20 cellular contexts compared by ENCODE assay signal in genomic region chr16:69607674-69608073, GRCh38. TPM values are rescaled to one million over a fixed set of nuclear protein-coding genes. Genes with fewer than 3 reads are reported as not detected.
DNase-seq lines count a peak whose midpoint lies in the region; ATAC-seq and TF ChIP-seq lines count a peak whose summit lies in the region.
"Had no signal": no experiment of that assay in that cellular context is flagged by ENCODE, and none has a peak within 500 bp of the region (broad histone marks: within the 10 kb centered on the region; RNA-seq: fewer than 3 reads in every experiment).

No MANE protein-coding gene starts in this region.

- no peak for TF ChIP-seq EP300 in ovary (IDR thresholded peaks at IDR 0.05)

- H3K27me3 Mint-ChIP-seq in activated T-cell treated with anti-CD3 and anti-CD28 coated beads, Interleukin-2, amount 50 U/mL, for 24 hours, result no peaks in the 10 kb centered on the region
- no peaks in the 10 kb centered on the region for H3K27me3 Mint-ChIP-seq in activated CD8-positive, alpha-beta T cell treated with anti-CD3 and anti-CD28 coated beads for 36 hours
- no peaks in the 10 kb centered on the region for H3K27me3 Mint-ChIP-seq in memory B cell
- H3K27me3 Mint-ChIP-seq: activated B cell treated with CpG ODN at 0.5 μM for 24 hours; naive thymus-derived CD4-positive, alpha-beta T cell had no signal

- no peak for TF ChIP-seq POLR2A in ovary (IDR thresholded peaks at IDR 0.05)

- H3K4me1 ChIP-seq in ovary (ENCODE audit: insufficient read depth), result peaks cover 6% of the 10 kb centered on the region
- H3K4me1 ChIP-seq: testis had no signal

- CTCF ChIA-PET in activated CD8-positive, alpha-beta T cell treated with anti-CD3 and anti-CD28 coated beads for 36 hours (lab: Charles Lee), result no interaction called here

- H3K27ac Mint-ChIP-seq in activated T-cell treated with anti-CD3 and anti-CD28 coated beads, Interleukin-2, amount 50 U/mL, for 24 hours, result peak overlapping the region; percentile 92
- H3K27ac Mint-ChIP-seq in activated CD8-positive, alpha-beta T cell treated with anti-CD3 and anti-CD28 coated beads for 36 hours, result peak overlapping the region; percentile 89
- H3K27ac Mint-ChIP-seq in memory B cell, result peak overlapping the region; percentile 50
- H3K27ac Mint-ChIP-seq: activated B cell treated with CpG ODN at 0.5 μM for 24 hours had no signal

- no peak overlapping the region for H3K4me3 ChIP-seq in GM12865 (ENCODE audit: low read depth, low read length)
- H3K4me3 ChIP-seq in ovary, result no peak overlapping the region
- H3K4me3 ChIP-seq: HAP-1, right atrium auricular region, SJSA1, testis had no signal

- POLR2A ChIA-PET in activated CD8-positive, alpha-beta T cell treated with anti-CD3 and anti-CD28 coated beads for 36 hours (lab: Charles Lee), result interaction anchor here (1.0 kb wide), 1 partner anchor 87 kb away, joined by 3 read pairs; no protein-coding TSS in a partner anchor

- peaks cover 61% of the 10 kb centered on the region for H3K4me1 Mint-ChIP-seq in activated T-cell treated with anti-CD3 and anti-CD28 coated beads, Interleukin-2, amount 50 U/mL, for 24 hours (ENCODE audit: low read depth)
- peaks cover 53% of the 10 kb centered on the region for H3K4me1 Mint-ChIP-seq in activated CD8-positive, alpha-beta T cell treated with anti-CD3 and anti-CD28 coated beads for 36 hours (ENCODE audit: low read depth)
- peaks cover 26% of the 10 kb centered on the region for H3K4me1 Mint-ChIP-seq in memory B cell

- no peaks in the 10 kb centered on the region for H3K9me3 Mint-ChIP-seq in activated T-cell treated with anti-CD3 and anti-CD28 coated beads, Interleukin-2, amount 50 U/mL, for 24 hours
- H3K9me3 Mint-ChIP-seq in activated CD8-positive, alpha-beta T cell treated with anti-CD3 and anti-CD28 coated beads for 36 hours, result no peaks in the 10 kb centered on the region
- no peaks in the 10 kb centered on the region for H3K9me3 Mint-ChIP-seq in memory B cell
- H3K9me3 Mint-ChIP-seq: activated B cell treated with CpG ODN at 0.5 μM for 24 hours had no signal

- H3K36me3 Mint-ChIP-seq in activated T-cell treated with anti-CD3 and anti-CD28 coated beads, Interleukin-2, amount 50 U/mL, for 24 hours (ENCODE audit: low read depth), result peaks cover 42% of the 10 kb centered on the region
- H3K36me3 Mint-ChIP-seq in activated CD8-positive, alpha-beta T cell treated with anti-CD3 and anti-CD28 coated beads for 36 hours (ENCODE audit: low read depth), result peaks cover 38% of the 10 kb centered on the region
- H3K36me3 Mint-ChIP-seq in memory B cell, result peaks cover 9% of the 10 kb centered on the region

- DNase-seq in activated T-cell treated with anti-CD3 and anti-CD28 coated beads, Interleukin-2, amount 50 U/mL, for 24 hours, result no peak
- DNase-seq in activated T-cell treated with anti-CD3 and anti-CD28 coated beads for 4 hours, result no peak
- peak; percentile 31 for DNase-seq in GM12865 (ENCODE audit: low read depth)
- DNase-seq in activated CD8-positive, alpha-beta T cell treated with anti-CD3 and anti-CD28 coated beads for 36 hours, result no peak
- DNase-seq in memory B cell (ENCODE audit: low spot score in 2 of 2), result no peak
- no peak for DNase-seq in ovary
- no peak for DNase-seq in NOMO-1 treated with DMSO at 0.1 percent for 48 hours (lab: John Stamatoyannopoulos, UW; ENCODE audit: unreplicated experiment)
- DNase-seq: activated B cell treated with CpG ODN at 0.5 μM for 24 hours; glutamatergic neuron; mesendoderm; naive thymus-derived CD4-positive, alpha-beta T cell; NCI-H187; stimulated activated CD8-positive, alpha-beta memory T cell treated with anti-CD3 and anti-CD28 coated beads, Interleukin-4, amount 100 ng/mL, for 48 hours; testis had no signal

- peak; percentile 49 for ATAC-seq in activated CD8-positive, alpha-beta T cell treated with anti-CD3 and anti-CD28 coated beads for 36 hours
- ATAC-seq in memory B cell (ENCODE audit: low read depth) (no peak), GM21367 (IDR thresholded peaks at IDR 0.05; ENCODE audit: unreplicated experiment) (no peak)
- ATAC-seq: naive thymus-derived CD4-positive, alpha-beta T cell; Panc1 had no signal

- H3K4me3 Mint-ChIP-seq in activated T-cell treated with anti-CD3 and anti-CD28 coated beads, Interleukin-2, amount 50 U/mL, for 24 hours, result peak overlapping the region; percentile 43
- H3K4me3 Mint-ChIP-seq in activated CD8-positive, alpha-beta T cell treated with anti-CD3 and anti-CD28 coated beads for 36 hours, result peak overlapping the region; percentile 57
- H3K4me3 Mint-ChIP-seq in memory B cell, result no peak overlapping the region
- H3K4me3 Mint-ChIP-seq: activated B cell treated with CpG ODN at 0.5 μM for 24 hours; naive thymus-derived CD4-positive, alpha-beta T cell had no signal

- H3K9me3 ChIP-seq in ovary, result no peaks in the 10 kb centered on the region
- H3K9me3 ChIP-seq: HAP-1, right atrium auricular region, SJSA1, testis had no signal

- no peaks in the 10 kb centered on the region for H3K36me3 ChIP-seq in ovary
- H3K36me3 ChIP-seq: HAP-1, right atrium auricular region had no signal

- no peaks in the 10 kb centered on the region for H3K27me3 ChIP-seq in ovary
- H3K27me3 ChIP-seq: right atrium auricular region, SJSA1, testis had no signal

- TF ChIP-seq CTCF in GM12865 (IDR thresholded peaks at IDR 0.05; ENCODE audit: insufficient read depth, low read depth, low read length, missing control alignments), result no peak
- no peak for TF ChIP-seq CTCF in activated CD8-positive, alpha-beta T cell treated with anti-CD3 and anti-CD28 coated beads for 36 hours (IDR thresholded peaks at IDR 0.05)
- TF ChIP-seq CTCF in ovary (IDR thresholded peaks at IDR 0.05), result no peak

- no peak overlapping the region for H3K27ac ChIP-seq in ovary
- H3K27ac ChIP-seq: C4-2B, right atrium auricular region, SJSA1, testis had no signal

- intact Hi-C loops in activated CD8-positive, alpha-beta T cell treated with anti-CD3 and anti-CD28 coated beads for 36 hours (cut with micrococcal nuclease), result no loop called here
- intact Hi-C loops in ovary (cut with DNase I), result no loop called here

RNA-seq across cellular contexts. Expression of gene NFAT5, which starts 41.9 kb away (rescaled TPM):
- 10 to 100 TPM; 36.0 to 37.8 TPM for total RNA-seq in activated CD8-positive, alpha-beta T cell treated with anti-CD3 and anti-CD28 coated beads for 36 hours
- total RNA-seq in ovary, result 10 to 100 TPM; 33.5 to 47.9 (median 38.1) TPM
- 10 to 100 TPM in 1 of 2 donors, 1 to 10 TPM in 1; 8.2 to 23.7 TPM for polyA plus RNA-seq in ovary
